Comparison of ENCODE assay signal across 8 cellular contexts in the genomic region with DNA sequence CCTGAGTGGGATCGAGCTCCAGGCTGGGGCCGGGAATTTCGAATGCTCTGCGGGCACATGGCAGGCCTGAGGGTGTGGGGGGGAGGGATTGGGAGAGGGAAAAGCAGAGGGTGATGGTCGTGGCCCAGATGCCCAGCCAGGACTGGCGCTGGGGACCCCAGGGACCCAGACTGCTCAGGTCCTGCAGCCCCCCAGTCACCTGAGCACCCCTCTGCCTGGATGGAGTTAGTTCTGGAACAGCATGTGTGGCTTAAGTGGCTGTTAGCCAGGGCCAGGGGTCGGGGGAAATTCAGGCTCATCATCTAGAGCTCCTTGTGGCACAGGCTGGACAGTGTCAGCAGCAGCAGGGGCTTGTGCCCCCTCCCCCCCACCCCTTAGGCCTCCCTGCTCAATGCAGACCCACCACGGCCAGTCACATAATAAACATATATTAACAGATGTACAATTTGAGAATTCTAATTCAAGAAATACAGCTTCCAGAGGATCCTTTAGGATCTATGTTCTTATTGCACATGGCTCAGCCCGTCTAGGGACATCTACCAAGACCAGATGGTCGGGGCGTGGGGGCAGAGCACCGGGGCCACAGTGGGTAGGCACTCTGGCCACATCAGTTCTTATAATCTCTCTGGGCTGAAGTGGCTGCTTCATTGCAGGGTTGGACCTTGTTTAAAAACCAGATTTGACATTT. TPM values are rescaled to one million over a fixed set of nuclear protein-coding genes. Genes with fewer than 3 reads are reported as not detected.
DNase-seq lines count a peak whose midpoint lies in the region; ATAC-seq and TF ChIP-seq lines count a peak whose summit lies in the region.

No MANE protein-coding gene starts in this region.

- DNase-seq in activated T-cell treated with anti-CD3 and anti-CD28 coated beads, Interleukin-2, amount 50 U/mL, for 4 hours: no peak
- DNase-seq in activated T-cell treated with anti-CD3 and anti-CD28 coated beads, Interleukin-2, amount 50 U/mL, for 1 hour: no peak
- peak in 2 of 7 donors; percentile 16 to 29 for DNase-seq in adrenal gland
- DNase-seq in mesenchymal stem cell: no peak
- no peak for DNase-seq in tibial artery
- no peak for DNase-seq in middle frontal gyrus (ENCODE audit: extremely low spot score, low spot score)
- no peak for DNase-seq in cerebellum (ENCODE audit: low spot score)
- DNase-seq in DMS79 treated with DMSO at 0.1 percent for 48 hours (lab: John Stamatoyannopoulos, UW): no peak

- H3K79me1 ChIP-seq in mesenchymal stem cell (replicated peaks; ENCODE audit: low read length, poor library complexity, severe bottlenecking): no peaks in the 10 kb centered on the region

- H3K27ac ChIP-seq in adrenal gland (peak overlapping the region; percentile 73 to 100 (median 97)), mesenchymal stem cell (ENCODE audit: low read length, poor library complexity, severe bottlenecking) (peak overlapping the region; percentile 82), tibial artery (peak overlapping the region; percentile 83 to 94)

- peak overlapping the region; percentile 70 for H3K4me3 Mint-ChIP-seq in activated T-cell treated with anti-CD3 and anti-CD28 coated beads, Interleukin-2, amount 50 U/mL, for 4 hours

- TF ChIP-seq CTCF in adrenal gland (IDR thresholded peaks at IDR 0.05) (no peak), tibial artery (IDR thresholded peaks at IDR 0.05) (no peak)

- H3K4me3 ChIP-seq in adrenal gland: no peak overlapping the region
- no peak overlapping the region for H3K4me3 ChIP-seq in mesenchymal stem cell (ENCODE audit: insufficient read depth in 1 of 2, low read depth in 1 of 2, low read length in 2 of 2)
- no peak overlapping the region for H3K4me3 ChIP-seq in tibial artery

- H3K14ac ChIP-seq in mesenchymal stem cell (ENCODE audit: low read length in 2 of 2): peak overlapping the region in 1 of 2 experiments; percentile 90

- no peaks in the 10 kb centered on the region for H3K9me3 ChIP-seq in adrenal gland (replicated peaks in 1 of 3)
- no peaks in the 10 kb centered on the region for H3K9me3 ChIP-seq in mesenchymal stem cell (ENCODE audit: control insufficient read depth, low read length)
- H3K9me3 ChIP-seq in tibial artery: no peaks in the 10 kb centered on the region

- H3K4me1 ChIP-seq in adrenal gland (replicated peaks in 1 of 2) (peaks cover 76 to 98% of the 10 kb centered on the region in 2 donors), mesenchymal stem cell (ENCODE audit: control insufficient read depth, insufficient read depth, low read depth, low read length) (peaks cover 77% of the 10 kb centered on the region), tibial artery (peaks cover 11 to 96% (median 91%) of the 10 kb centered on the region in 4 donors)

- H3K36me3 Mint-ChIP-seq in activated T-cell treated with anti-CD3 and anti-CD28 coated beads, Interleukin-2, amount 50 U/mL, for 4 hours (ENCODE audit: insufficient read depth): peaks cover 8% of the 10 kb centered on the region

- H3K4ac ChIP-seq in mesenchymal stem cell (ENCODE audit: low read depth in 1 of 2, low read length in 2 of 2): peak overlapping the region; percentile 96

- no peak overlapping the region for H3K4me2 ChIP-seq in mesenchymal stem cell (ENCODE audit: low read length, poor library complexity, severe bottlenecking)

- peak overlapping the region; percentile 93 to 99 for H2BK12ac ChIP-seq in mesenchymal stem cell (ENCODE audit: low read length in 2 of 2)

- no peak for TF ChIP-seq POLR2A in adrenal gland (IDR thresholded peaks at IDR 0.05)

- intact Hi-C loops in adrenal gland (cut with DNase I) (loop anchor here (10.0 kb wide), 2 partner anchors 208 to 378 kb away; no protein-coding TSS in a partner anchor), tibial artery (cut with DNase I; ENCODE audit: low total_unique reads) (no loop called here)

- H3K18ac ChIP-seq in mesenchymal stem cell (ENCODE audit: low read depth in 1 of 2, low read length in 2 of 2): peak overlapping the region; percentile 92 to 95

- H3K36me3 ChIP-seq in adrenal gland (replicated peaks in 1 of 2) (peaks cover 0 to 4% of the 10 kb centered on the region in 2 donors), mesenchymal stem cell (ENCODE audit: control insufficient read depth in 1 of 2, insufficient read depth in 2 of 2, low read depth in 1 of 2, low read length in 2 of 2) (peaks cover 22 to 43% of the 10 kb centered on the region in 2 experiments), tibial artery (peaks cover 2 to 11% (median 3%) of the 10 kb centered on the region in 3 donors)

- 44 to 54% (median 45%) methylated on average over 10 to 12 of the region's 12 CpGs for WGBS in adrenal gland, 4 donors
- 43% methylated on average over 11 of the region's 12 CpGs for WGBS in mesenchymal stem cell

- no peak for ATAC-seq in activated T-cell treated with anti-CD3 and anti-CD28 coated beads, Interleukin-2, amount 50 U/mL, for 4 hours

- H2AFZ ChIP-seq in mesenchymal stem cell (ENCODE audit: low read depth, low read length): no peak overlapping the region

- H3K27me3 ChIP-seq in adrenal gland (no peaks in the 10 kb centered on the region), mesenchymal stem cell (ENCODE audit: control insufficient read depth in 1 of 2, insufficient read depth in 1 of 2, low read length in 2 of 2) (no peaks in the 10 kb centered on the region), tibial artery (no peaks in the 10 kb centered on the region)

- H2BK15ac ChIP-seq in mesenchymal stem cell (ENCODE audit: low read depth, poor library complexity, severe bottlenecking): peak overlapping the region; percentile 67

- H3K9me3 Mint-ChIP-seq in activated T-cell treated with anti-CD3 and anti-CD28 coated beads, Interleukin-2, amount 50 U/mL, for 4 hours: no peaks in the 10 kb centered on the region

- peak overlapping the region; percentile 99 for H2AK5ac ChIP-seq in mesenchymal stem cell (ENCODE audit: low read length, severe bottlenecking)

- H2BK5ac ChIP-seq in mesenchymal stem cell (ENCODE audit: low read depth, low read length, poor library complexity, severe bottlenecking): peak overlapping the region; percentile 39

- peaks cover 95% of the 10 kb centered on the region for H3K4me1 Mint-ChIP-seq in activated T-cell treated with anti-CD3 and anti-CD28 coated beads, Interleukin-2, amount 50 U/mL, for 4 hours (ENCODE audit: low read depth)

- no peak overlapping the region for H3K9ac ChIP-seq in mesenchymal stem cell (ENCODE audit: low read length)

- H2BK120ac ChIP-seq in mesenchymal stem cell (ENCODE audit: low read depth, low read length): peak overlapping the region; percentile 95

- H3K27me3 Mint-ChIP-seq in activated T-cell treated with anti-CD3 and anti-CD28 coated beads, Interleukin-2, amount 50 U/mL, for 4 hours (ENCODE audit: low read depth): no peaks in the 10 kb centered on the region

- H4K91ac ChIP-seq in mesenchymal stem cell (ENCODE audit: low read length): peak overlapping the region; percentile 98

- H3K23ac ChIP-seq in mesenchymal stem cell (ENCODE audit: low read length in 2 of 2): peak overlapping the region in 1 of 2 experiments; percentile 66

- peak overlapping the region; percentile 94 for H4K8ac ChIP-seq in mesenchymal stem cell (ENCODE audit: low read length)

RNA-seq across cellular contexts. Expression of a gene that starts 22.2 kb away (rescaled TPM):
- total RNA-seq in activated T-cell treated with anti-CD3 and anti-CD28 coated beads, Interleukin-2, amount 50 U/mL, for 4 hours: 10 to 100 TPM; 32.6 to 39.4 (median 35.4) TPM
- total RNA-seq in adrenal gland (10 to 100 TPM; 36.3 to 67.0 (median 49.3) TPM), cerebellum (16.1 TPM)
- 10 to 100 TPM; 37.4 to 47.8 (median 37.9) TPM for polyA plus RNA-seq in adrenal gland
- polyA plus RNA-seq in mesenchymal stem cell (2013, experiment 1 of 2): 28.6 TPM
- 27.7 TPM for polyA plus RNA-seq in mesenchymal stem cell (2013, experiment 2 of 2)

RNA-seq across cellular contexts. Expression of a gene that starts 58.8 kb away (rescaled TPM):
- 100 to 1,000 TPM; 240 to 268 (median 263) TPM for total RNA-seq in activated T-cell treated with anti-CD3 and anti-CD28 coated beads, Interleukin-2, amount 50 U/mL, for 4 hours
- 100 to 1,000 TPM; 211 to 711 (median 386) TPM for total RNA-seq in adrenal gland
- 100 to 1,000 TPM; 109 to 149 (median 123) TPM for polyA plus RNA-seq in adrenal gland
- 109 TPM for polyA plus RNA-seq in mesenchymal stem cell (2013, experiment 1 of 2)
- polyA plus RNA-seq in mesenchymal stem cell (2013, experiment 2 of 2): 107 TPM
- 60.5 TPM for total RNA-seq in cerebellum
